Comparison of ENCODE assay signal across 2 cellular contexts in genomic region chr18:52343138-52343537, GRCh38.
TF ChIP-seq lines count a peak whose summit lies in the region.

No MANE protein-coding gene starts in this region.

TF ChIP-seq in GM12878, 131 proteins besides CTCF, POLR2A, EP300 and RAD21:
- TF ChIP-seq SMC3 (IDR thresholded peaks at IDR 0.05; ENCODE audit: borderline replicate concordance, low read length) (peak; percentile 28; the same call in 1 of the 2 replicates), TCF7 (IDR thresholded peaks at IDR 0.05; ENCODE audit: borderline replicate concordance) (no peak), HDAC6 (IDR thresholded peaks at IDR 0.05; ENCODE audit: unreplicated experiment) (no peak)
TF ChIP-seq in GM12878: peak in this region for 1.

TF ChIP-seq in HepG2, 621 proteins besides CTCF, POLR2A, EP300 and RAD21:
- TF ChIP-seq CHCHD3 (CRISPR knock-in tag; IDR thresholded peaks at IDR 0.05), result no peak
